ENCODE assay signal across 31 cellular contexts in genomic region chr4:166140951-166141350, GRCh38.
DNase-seq lines count a peak whose midpoint lies in the region; ATAC-seq lines count a peak whose summit lies in the region.
"Had no signal": no experiment of that assay in that cellular context is flagged by ENCODE, and none has a peak within 500 bp of the region (broad histone marks: within the 10 kb centered on the region; RNA-seq: fewer than 3 reads in every experiment).

No MANE protein-coding gene starts in this region.

- H3K23ac ChIP-seq in trophoblast cell (ENCODE audit: low read length), result no peak overlapping the region

- H3K14ac ChIP-seq in trophoblast cell (ENCODE audit: low read length), result no peak overlapping the region

- H3K27ac ChIP-seq in trophoblast cell (ENCODE audit: low read depth, low read length), result no peak overlapping the region
- H3K27ac ChIP-seq: 22Rv1; A549; BLaER1; BLaER1 treated with 17β-estradiol and CSF1 and Interleukin-3, amounts not matched to agents 10 nM and 100 nM; C4-2B had no signal

- H2AFZ ChIP-seq in trophoblast cell (ENCODE audit: insufficient read depth, low read length, poor library complexity), result no peak overlapping the region

- peak overlapping the region; percentile 19 for H3K4me3 Mint-ChIP-seq in T-helper 17 cell
- H3K4me3 Mint-ChIP-seq: B cell; CD14-positive monocyte; CD4-positive, alpha-beta memory T cell; CD4-positive, alpha-beta T cell; CD4-positive, CD25-positive, alpha-beta regulatory T cell; CD8-positive, alpha-beta memory T cell; CD8-positive, alpha-beta T cell had no signal

- no peaks in the 10 kb centered on the region for H3K36me3 ChIP-seq in trophoblast cell (ENCODE audit: control insufficient read depth in 1 of 2, insufficient read depth in 2 of 2, low read length in 2 of 2)
- H3K36me3 ChIP-seq: BE2C; BLaER1; BLaER1 treated with 17β-estradiol and CSF1 and Interleukin-3, amounts not matched to agents 10 nM and 100 nM had no signal

- H3K4me1 Mint-ChIP-seq in T-helper 17 cell, result peaks cover 3% of the 10 kb centered on the region
- H3K4me1 Mint-ChIP-seq: B cell; CD14-positive monocyte; CD4-positive, alpha-beta memory T cell; CD4-positive, CD25-positive, alpha-beta regulatory T cell; CD8-positive, alpha-beta memory T cell had no signal

- no peaks in the 10 kb centered on the region for H3K27me3 Mint-ChIP-seq in T-helper 17 cell
- H3K27me3 Mint-ChIP-seq: B cell; CD4-positive, alpha-beta T cell; CD4-positive, CD25-positive, alpha-beta regulatory T cell had no signal

- no peaks in the 10 kb centered on the region for H3K79me2 ChIP-seq in trophoblast cell (ENCODE audit: control insufficient read depth, insufficient read depth, low read length, poor library complexity)

- no peak overlapping the region for H3K18ac ChIP-seq in trophoblast cell (ENCODE audit: low read length)

- no peaks in the 10 kb centered on the region for H3K79me1 ChIP-seq in trophoblast cell (ENCODE audit: low read length)

- H2BK12ac ChIP-seq in trophoblast cell (ENCODE audit: low read length), result no peak overlapping the region

- ATAC-seq in T-helper 17 cell (no peak), GM18498 (IDR thresholded peaks at IDR 0.05; ENCODE audit: unreplicated experiment) (no peak)
- no peak for ATAC-seq in activated CD4-positive, CD25-positive, alpha-beta regulatory T cell treated with anti-CD3 and anti-CD28 coated beads, Interleukin-2, amount 50 U/mL, for 24 hours
- ATAC-seq: A549; CD8-positive, alpha-beta T cell had no signal

- H3K4me3 ChIP-seq in trophoblast cell (ENCODE audit: low read depth, low read length), result no peak overlapping the region
- H3K4me3 ChIP-seq: A549; BLaER1; BLaER1 treated with 17β-estradiol and CSF1 and Interleukin-3, amounts not matched to agents 10 nM and 100 nM had no signal

- no peaks in the 10 kb centered on the region for H3K27me3 ChIP-seq in trophoblast cell (ENCODE audit: insufficient read depth, low read length)
- H3K27me3 ChIP-seq: BLaER1; BLaER1 treated with 17β-estradiol and CSF1 and Interleukin-3, amounts not matched to agents 10 nM and 100 nM had no signal

- H4K8ac ChIP-seq in trophoblast cell (ENCODE audit: low read depth, low read length), result no peak overlapping the region

- WGBS in trophoblast cell (ENCODE audit: extremely low coverage, insufficient coverage, insufficient read length), result no CpG with 5 or more reads among the region's 6 CpGs

- H4K91ac ChIP-seq in trophoblast cell (ENCODE audit: low read depth, low read length), result no peak overlapping the region

- DNase-seq in T-helper 17 cell (no peak), trophoblast cell (peak; percentile 68 to 92)
- DNase-seq: 8988T; ACHN; AML-193; BE2C; C1 segment of cervical spinal cord; Caco-2; Calu3; CD4-positive, alpha-beta memory T cell; CD4-positive, alpha-beta T cell; CD4-positive, CD25-positive, alpha-beta regulatory T cell; CD8-positive, alpha-beta memory T cell; CD8-positive, alpha-beta T cell; COR-L47; DMS 273 treated with DMSO at 0.1 percent for 48 hours; DMS153; DMS53; DMS79; DMS79 treated with DMSO at 0.1 percent for 48 hours; DND-41; EL had no signal

- no peak overlapping the region for H2AK5ac ChIP-seq in trophoblast cell (ENCODE audit: low read length)

- H3K4ac ChIP-seq in trophoblast cell (ENCODE audit: low read depth, low read length), result no peak overlapping the region

- H3K9me3 ChIP-seq in T-helper 17 cell (ENCODE audit: control insufficient read depth, low read length, poor library complexity, severe bottlenecking), result no peaks in the 10 kb centered on the region
- H3K9me3 ChIP-seq in trophoblast cell (ENCODE audit: insufficient read depth, low read depth, low read length), result no peaks in the 10 kb centered on the region
- H3K9me3 ChIP-seq: A549; BE2C; BLaER1; BLaER1 treated with 17β-estradiol and CSF1 and Interleukin-3, amounts not matched to agents 10 nM and 100 nM; Caco-2 had no signal

- no peak overlapping the region for H2BK120ac ChIP-seq in trophoblast cell (ENCODE audit: insufficient read depth, low read length, poor library complexity)

- no peak overlapping the region for H2BK5ac ChIP-seq in trophoblast cell (ENCODE audit: low read depth, low read length, poor library complexity)

- no peaks in the 10 kb centered on the region for H3K4me1 ChIP-seq in trophoblast cell (ENCODE audit: control insufficient read depth in 1 of 2, insufficient read depth in 2 of 2, low read length in 2 of 2)
- H3K4me1 ChIP-seq: A549; BE2C; BLaER1; BLaER1 treated with 17β-estradiol and CSF1 and Interleukin-3, amounts not matched to agents 10 nM and 100 nM; Caco-2 had no signal

- no peak overlapping the region for H3K27ac Mint-ChIP-seq in T-helper 17 cell
- H3K27ac Mint-ChIP-seq: B cell; CD14-positive monocyte; CD4-positive, alpha-beta memory T cell; CD4-positive, alpha-beta T cell; CD4-positive, CD25-positive, alpha-beta regulatory T cell; CD8-positive, alpha-beta memory T cell; CD8-positive, alpha-beta T cell had no signal

- H3K36me3 Mint-ChIP-seq in T-helper 17 cell (ENCODE audit: low read depth), result no peaks in the 10 kb centered on the region
- H3K36me3 Mint-ChIP-seq: CD14-positive monocyte; CD4-positive, alpha-beta memory T cell; CD4-positive, CD25-positive, alpha-beta regulatory T cell; CD8-positive, alpha-beta memory T cell; CD8-positive, alpha-beta T cell had no signal

- no peak overlapping the region for H3K4me2 ChIP-seq in trophoblast cell (ENCODE audit: low read length)
- H3K4me2 ChIP-seq: A549; BLaER1; BLaER1 treated with 17β-estradiol and CSF1 and Interleukin-3, amounts not matched to agents 10 nM and 100 nM had no signal

- no peak overlapping the region for H4K12ac ChIP-seq in trophoblast cell (ENCODE audit: low read depth, low read length)

- H3K9ac ChIP-seq in trophoblast cell (ENCODE audit: low read length), result no peak overlapping the region
- H3K9ac ChIP-seq: BLaER1; BLaER1 treated with 17β-estradiol and CSF1 and Interleukin-3, amounts not matched to agents 10 nM and 100 nM had no signal

Comparison
In these comparisons a context has a peak if more than half of its experiments do, and no peak if none do; other contexts are left out.
1. DNase-seq: peak in trophoblast cell (2 of 2); none in T-helper 17 cell (0 of 3).